In the genomic region with DNA sequence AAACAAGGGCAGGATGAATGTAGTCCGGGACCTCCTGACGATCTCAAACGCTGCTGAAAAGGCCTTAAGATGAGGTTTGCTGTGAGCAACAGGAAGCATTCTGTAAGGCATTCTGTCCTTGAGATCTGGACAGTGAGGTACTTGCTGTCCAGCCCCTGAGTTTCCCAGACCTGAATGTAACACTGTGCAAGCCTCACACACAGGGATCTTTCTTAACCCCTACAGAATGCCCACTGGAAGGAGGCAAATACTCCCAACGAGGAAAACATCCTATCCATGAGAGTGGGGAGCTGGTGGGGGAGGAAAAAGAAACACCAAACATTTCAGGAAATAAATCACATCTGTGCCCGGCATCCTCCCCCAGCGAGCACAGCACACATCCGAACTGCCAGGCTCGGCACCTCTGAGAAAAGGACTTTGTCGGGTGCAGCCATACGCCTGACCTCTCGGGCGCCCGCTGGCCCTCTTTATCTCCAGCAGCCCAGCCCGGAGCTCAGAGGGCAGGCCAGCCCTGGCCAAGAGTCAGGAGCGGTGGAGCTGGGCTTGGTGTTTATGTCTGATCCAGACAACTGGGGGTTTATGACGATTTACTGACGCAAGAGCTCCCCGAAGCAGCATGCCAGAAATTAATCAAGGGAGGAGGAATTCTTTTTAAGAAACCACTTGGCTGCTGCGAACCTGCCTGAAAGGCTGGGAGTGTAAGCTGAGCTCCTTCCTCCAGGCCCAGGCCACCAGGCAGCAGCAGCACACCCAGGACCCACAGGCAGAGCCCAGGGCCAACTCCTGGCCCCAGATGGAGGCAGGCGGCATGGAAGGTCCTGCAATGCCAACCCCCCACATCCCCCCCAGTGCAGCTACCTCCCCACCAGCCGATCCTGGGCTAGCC, we compare ENCODE assay signal across 9 cellular contexts.
DNase-seq lines count a peak whose midpoint lies in the region; ATAC-seq and FAIRE-seq lines count a peak whose summit lies in the region.
"Had no signal": no experiment of that assay in that cellular context is flagged by ENCODE, and none has a peak within 500 bp of the region (broad histone marks: within the 10 kb centered on the region; RNA-seq: fewer than 3 reads in every experiment).

No MANE protein-coding gene starts in this region.

- ATAC-seq in left cardiac atrium (peak; percentile 78 to 90), sciatic nerve (peak; percentile 92), GM19395 (IDR thresholded peaks at IDR 0.05; ENCODE audit: unreplicated experiment) (no peak), GM19463 (IDR thresholded peaks at IDR 0.05; ENCODE audit: unreplicated experiment) (no peak)

- intact Hi-C loops in left cardiac atrium (cut with DNase I) (no loop called here), sciatic nerve (cut with DNase I) (no loop called here)

- FAIRE-seq in frontal cortex (lab: Jason Lieb, UNC) = no peak

- DNase-seq in GM04503 (ENCODE audit: low read depth) (peak; percentile 68), left cardiac atrium (peak; percentile 88), sciatic nerve (ENCODE audit: low spot score) (peak; percentile 84), frontal cortex (ENCODE audit: low spot score in 2 of 2) (no peak), NCI-H2227 (lab: John Stamatoyannopoulos, UW; ENCODE audit: unreplicated experiment) (no peak)
- DNase-seq in activated CD8-positive, alpha-beta memory T cell treated with anti-CD3 and anti-CD28 coated beads, Interleukin-2, amount 50 U/mL, for 48 hours = peak; percentile 49
- DNase-seq: NCI-H2081 had no signal

Comparison
In these comparisons a context has a peak if more than half of its experiments do, and no peak if none do; other contexts are left out.
1. DNase-seq: peak in GM04503 (single experiment), activated CD8-positive, alpha-beta memory T cell treated with anti-CD3 and anti-CD28 coated beads, Interleukin-2, amount 50 U/mL, for 48 hours (single experiment), left cardiac atrium (single experiment) and sciatic nerve (single experiment); none in frontal cortex (0 of 2) and NCI-H2227 (single experiment).
2. ATAC-seq: peak in left cardiac atrium (2 of 2) and sciatic nerve (single experiment); none in GM19395 (single experiment) and GM19463 (single experiment).